ENCODE assay signal across 19 cellular contexts in genomic region chr17:68231536-68231935, GRCh38. TPM values are rescaled to one million over a fixed set of nuclear protein-coding genes. Genes with fewer than 3 reads are reported as not detected.
"Had no signal": no experiment of that assay in that cellular context is flagged by ENCODE, and none has a peak within 500 bp of the region (broad histone marks: within the 10 kb centered on the region; RNA-seq: fewer than 3 reads in every experiment).

No MANE protein-coding gene starts in this region.

- H3K4me3 ChIP-seq: esophagus squamous epithelium, psoas muscle, spleen had no signal

- H3K27ac Mint-ChIP-seq: mesothelial cell of epicardium, nephron progenitor cell had no signal

- H3K9me3 Mint-ChIP-seq: effector memory CD8-positive, alpha-beta T cell; mesothelial cell of epicardium; nephron progenitor cell had no signal

- H2AFZ ChIP-seq: parathyroid adenoma had no signal

- DNase-seq: effector memory CD8-positive, alpha-beta T cell; esophagus squamous epithelium; foreskin fibroblast; head of caudate nucleus; hippocampal formation; kidney glomerular epithelial cell; mammary epithelial cell; nephron progenitor cell; psoas muscle; spleen; stimulated activated CD4-positive, alpha-beta T cell treated with anti-CD3 and anti-CD28 coated beads, Interleukin-15, amount 100 ng/mL, for 24 hours; stimulated activated CD4-positive, alpha-beta T cell treated with anti-CD3 and anti-CD28 coated beads, Interleukin-1b, Interleukin-23, amount 100 ng/mL, for 48 hours; stimulated activated CD4-positive, alpha-beta T cell treated with anti-CD3 and anti-CD28 coated beads, Interleukin-4, amount 100 ng/mL, for 24 hours; stimulated activated naive CD4-positive, alpha-beta T cell had no signal

- H3K79me2 ChIP-seq: parathyroid adenoma had no signal

- H3K36me3 ChIP-seq: esophagus squamous epithelium had no signal

- H3K27me3 Mint-ChIP-seq: effector memory CD8-positive, alpha-beta T cell had no signal

- H3K9ac ChIP-seq: parathyroid adenoma had no signal

- ATAC-seq: effector memory CD8-positive, alpha-beta T cell; left lobe of liver; psoas muscle; sciatic nerve had no signal

- H3K4me3 Mint-ChIP-seq: effector memory CD8-positive, alpha-beta T cell; mesothelial cell of epicardium; nephron progenitor cell had no signal

- H3K9me3 ChIP-seq: esophagus squamous epithelium, psoas muscle, spleen had no signal

- H3K27me3 ChIP-seq: esophagus squamous epithelium, spleen had no signal

- H3K27ac ChIP-seq: parathyroid adenoma, psoas muscle, spleen had no signal

- H3K4me1 Mint-ChIP-seq: nephron progenitor cell had no signal

RNA-seq across cellular contexts. Expression of gene SLC16A6, which starts 59.4 kb away (rescaled TPM):
- total RNA-seq: epithelial cell of proximal tubule had no signal
- polyA plus RNA-seq: mammary epithelial cell had no signal
